ENCODE assay signal across 32 cellular contexts in the genomic region with DNA sequence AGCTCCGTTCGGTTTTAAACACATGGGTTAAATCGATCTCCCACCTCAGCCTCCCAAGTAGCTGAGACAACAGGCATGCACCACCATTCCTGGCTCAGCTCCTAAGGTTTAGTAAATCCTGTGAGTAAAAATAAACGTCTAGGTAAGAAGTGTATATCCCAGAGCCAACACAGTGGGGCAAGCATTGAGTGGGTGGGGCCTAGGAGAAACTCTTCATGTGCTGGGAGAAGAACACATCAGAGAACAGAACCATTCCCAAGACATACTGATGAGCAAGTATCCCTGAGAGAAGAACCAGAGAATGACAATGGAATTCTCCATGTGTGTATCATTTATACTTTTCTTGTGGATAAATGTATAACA.
DNase-seq lines count a peak whose midpoint lies in the region; ATAC-seq, FAIRE-seq and TF ChIP-seq lines count a peak whose summit lies in the region.
"Had no signal": no experiment of that assay in that cellular context is flagged by ENCODE, and none has a peak within 500 bp of the region (broad histone marks: within the 10 kb centered on the region; RNA-seq: fewer than 3 reads in every experiment).

No MANE protein-coding gene starts in this region.

- no peak for TF ChIP-seq POLR2A in HepG2 (IDR thresholded peaks at IDR 0.05; ENCODE audit: insufficient read depth in 1 of 2, low read depth in 2 of 2, low read length in 2 of 2)

- H3K27me3 ChIP-seq in endodermal cell (ENCODE audit: control insufficient read depth, insufficient read depth, low read length, poor library complexity, severe bottlenecking) (no peaks in the 10 kb centered on the region), HepG2 (ENCODE audit: control insufficient read depth in 1 of 2, insufficient read depth in 2 of 2, low read length in 2 of 2) (no peaks in the 10 kb centered on the region)
- H3K27me3 ChIP-seq: BLaER1 treated with 17β-estradiol and CSF1 and Interleukin-3, amounts not matched to agents 10 nM and 100 nM; ovary; Peyer's patch; SJCRH30 had no signal

- H3K4me3 Mint-ChIP-seq in endodermal cell, result peak overlapping the region; percentile 79
- H3K4me3 Mint-ChIP-seq in activated CD8-positive, alpha-beta T cell treated with anti-CD3 and anti-CD28 coated beads, Interleukin-2, amount 10 ng/mL, durations not matched to agents 7 days and 5 days, result no peak overlapping the region
- H3K4me3 Mint-ChIP-seq: activated CD8-positive, alpha-beta memory T cell treated with anti-CD3 and anti-CD28 coated beads, Interleukin-2, amount 10 ng/mL, durations not matched to agents 7 days and 5 days; activated naive CD4-positive, alpha-beta T cell treated with anti-CD3 and anti-CD28 coated beads, Interleukin-2, amount 50 U/mL, for 24 hours; activated T-helper 1 cell treated with anti-CD3 and anti-CD28 coated beads, Interleukin-12 subunit alpha, Interleukin-12 subunit beta, Interleukin-2, Interleukin-4 antibody, amounts not matched to agents 30 ng/mL and 10 ng/mL and 1 ng/mL, durations not matched to agents 14 hours and 24 hours and 36 hours; dendritic cell treated with granulocyte-macrophage colony-stimulating factor and Interleukin-4, amounts not matched to agents 40 ng/mL and 50 ng/mL, for 4 days had no signal

- H3K27me3 Mint-ChIP-seq in endodermal cell (ENCODE audit: insufficient read depth), result no peaks in the 10 kb centered on the region
- H3K27me3 Mint-ChIP-seq in activated CD8-positive, alpha-beta T cell treated with anti-CD3 and anti-CD28 coated beads, Interleukin-2, amount 10 ng/mL, durations not matched to agents 7 days and 5 days (ENCODE audit: low read depth), result no peaks in the 10 kb centered on the region
- H3K27me3 Mint-ChIP-seq: activated CD8-positive, alpha-beta memory T cell treated with anti-CD3 and anti-CD28 coated beads, Interleukin-2, amount 10 ng/mL, durations not matched to agents 7 days and 5 days; activated naive CD4-positive, alpha-beta T cell treated with anti-CD3 and anti-CD28 coated beads, Interleukin-2, amount 50 U/mL, for 24 hours; dendritic cell treated with granulocyte-macrophage colony-stimulating factor and Interleukin-4, amounts not matched to agents 40 ng/mL and 50 ng/mL, for 4 days; naive thymus-derived CD4-positive, alpha-beta T cell; T-cell had no signal

- POLR2A ChIA-PET in HepG2 (lab: Yijun Ruan, JAX), result interaction anchor here (1.1 to 4.9 kb wide), 7 partner anchors 8 to 416 kb away, joined by 3 to 59 read pairs (median 9); partner anchors contain the start of genes FBXO33, SEC23A and TRAPPC6B
- POLR2A ChIA-PET in activated CD8-positive, alpha-beta T cell treated with anti-CD3 and anti-CD28 coated beads, Interleukin-2, amount 10 ng/mL, durations not matched to agents 7 days and 5 days (lab: Charles Lee), result no interaction called here

- no peak overlapping the region for H2AFZ ChIP-seq in HepG2 (ENCODE audit: low read length)

- no peaks in the 10 kb centered on the region for H3K79me2 ChIP-seq in HepG2 (ENCODE audit: insufficient read depth, low read length)

- peak; percentile 58 for DNase-seq in NCI-H345 treated with DMSO at 0.1 percent for 48 hours (lab: John Stamatoyannopoulos, UW; ENCODE audit: unreplicated experiment)
- no peak for DNase-seq in endodermal cell
- DNase-seq in HepG2 (ENCODE audit: low spot score), result no peak
- no peak for DNase-seq in activated CD8-positive, alpha-beta T cell treated with anti-CD3 and anti-CD28 coated beads, Interleukin-2, amount 10 ng/mL, durations not matched to agents 7 days and 5 days
- DNase-seq: activated CD4-positive, alpha-beta T cell treated with anti-CD3 and anti-CD28 coated beads for 48 hours; activated CD8-positive, alpha-beta memory T cell treated with anti-CD3 and anti-CD28 coated beads, Interleukin-2, amount 10 ng/mL, durations not matched to agents 7 days and 5 days; aorta; caudate nucleus; KBM-7; left ventricle myocardium inferior; MM.1S; NCI-H2107; NCI-H510A treated with DMSO at 0.1 percent for 48 hours; ovary; right cardiac atrium; SJCRH30; stimulated activated CD4-positive, alpha-beta T cell treated with anti-CD3 and anti-CD28 coated beads, Interleukin-4, amount 100 ng/mL, for 24 hours; stimulated activated naive CD4-positive, alpha-beta T cell treated with Interleukin-2 at 50 U/mL for 16 hours had no signal

- H3K27ac ChIP-seq in endodermal cell (ENCODE audit: low read depth, low read length) (no peak overlapping the region), HepG2 (ENCODE audit: extremely low read length, insufficient read depth, low read length) (no peak overlapping the region)
- H3K27ac ChIP-seq: BLaER1 treated with 17β-estradiol and CSF1 and Interleukin-3, amounts not matched to agents 10 nM and 100 nM; left ventricle myocardium inferior; ovary; Peyer's patch; SJCRH30; thoracic aorta had no signal

- FAIRE-seq in HepG2 (lab: Jason Lieb, UNC), result no peak
- FAIRE-seq: endothelial cell of umbilical vein, GM12892 had no signal

- TF ChIP-seq EP300 in HepG2 (IDR thresholded peaks at IDR 0.05; ENCODE audit: low read depth in 2 of 2, low read length in 2 of 2) (no peak), HepG2 (CRISPR knock-in tag; IDR thresholded peaks at IDR 0.05; ENCODE audit: borderline replicate concordance) (no peak)

- in situ Hi-C loops in HepG2 (cut with HindIII; ENCODE audit: extremely low pct_ligation_motif_present, low pct_unique_long_range_greater_than_20kb), result loop anchor here (5.0 to 25.0 kb wide), 2 partner anchors 149 to 1104 kb away; no protein-coding TSS in a partner anchor

- no peak for TF ChIP-seq RAD21 in HepG2 (CRISPR knock-in tag; IDR thresholded peaks at IDR 0.05)

- TF ChIP-seq CTCF in endodermal cell (conservative IDR thresholded peaks at IDR 0.05) (no peak), HepG2 (CRISPR knock-in tag; IDR thresholded peaks at IDR 0.05) (no peak)

- CTCF ChIA-PET in HepG2 (lab: Yijun Ruan, JAX; ENCODE audit: low intra/inter-chr PET ratio, low total read pairs), result interaction anchor here (4.1 kb wide), 1 partner anchor 18 kb away, joined by 21 read pairs; no protein-coding TSS in a partner anchor
- CTCF ChIA-PET in activated CD8-positive, alpha-beta T cell treated with anti-CD3 and anti-CD28 coated beads, Interleukin-2, amount 10 ng/mL, durations not matched to agents 7 days and 5 days (lab: Charles Lee), result interaction anchor here (0.8 to 1.7 kb wide), 3 partner anchors 79 to 293 kb away, joined by 3 to 6 read pairs (median 4); no protein-coding TSS in a partner anchor

- H3K9me3 Mint-ChIP-seq in endodermal cell, result peaks cover 8% of the 10 kb centered on the region
- no peaks in the 10 kb centered on the region for H3K9me3 Mint-ChIP-seq in activated CD8-positive, alpha-beta T cell treated with anti-CD3 and anti-CD28 coated beads, Interleukin-2, amount 10 ng/mL, durations not matched to agents 7 days and 5 days (ENCODE audit: insufficient read depth)
- H3K9me3 Mint-ChIP-seq: activated naive CD4-positive, alpha-beta T cell treated with anti-CD3 and anti-CD28 coated beads, Interleukin-2, amount 50 U/mL, for 24 hours; activated T-helper 1 cell treated with anti-CD3 and anti-CD28 coated beads, Interleukin-12 subunit alpha, Interleukin-12 subunit beta, Interleukin-2, Interleukin-4 antibody, amounts not matched to agents 30 ng/mL and 10 ng/mL and 1 ng/mL, durations not matched to agents 14 hours and 24 hours and 36 hours; dendritic cell treated with granulocyte-macrophage colony-stimulating factor and Interleukin-4, amounts not matched to agents 40 ng/mL and 50 ng/mL, for 4 days; T-cell had no signal

- H3K9ac ChIP-seq in ES-I3 (ENCODE audit: low read depth, low read length) (peak overlapping the region; percentile 66), endodermal cell (ENCODE audit: extremely low read depth, low read length, poor library complexity, severe bottlenecking) (no peak overlapping the region), HepG2 (ENCODE audit: insufficient read depth, low read depth, low read length) (no peak overlapping the region)
- H3K9ac ChIP-seq: BLaER1 treated with 17β-estradiol and CSF1 and Interleukin-3, amounts not matched to agents 10 nM and 100 nM had no signal

- peak overlapping the region; percentile 88 for H3K27ac Mint-ChIP-seq in endodermal cell
- no peak overlapping the region for H3K27ac Mint-ChIP-seq in activated CD8-positive, alpha-beta T cell treated with anti-CD3 and anti-CD28 coated beads, Interleukin-2, amount 10 ng/mL, durations not matched to agents 7 days and 5 days
- H3K27ac Mint-ChIP-seq: activated CD8-positive, alpha-beta memory T cell treated with anti-CD3 and anti-CD28 coated beads, Interleukin-2, amount 10 ng/mL, durations not matched to agents 7 days and 5 days; activated naive CD4-positive, alpha-beta T cell treated with anti-CD3 and anti-CD28 coated beads, Interleukin-2, amount 50 U/mL, for 24 hours; activated T-helper 1 cell treated with anti-CD3 and anti-CD28 coated beads, Interleukin-12 subunit alpha, Interleukin-12 subunit beta, Interleukin-2, Interleukin-4 antibody, amounts not matched to agents 30 ng/mL and 10 ng/mL and 1 ng/mL, durations not matched to agents 14 hours and 24 hours and 36 hours; dendritic cell treated with granulocyte-macrophage colony-stimulating factor and Interleukin-4, amounts not matched to agents 40 ng/mL and 50 ng/mL, for 4 days; T-cell had no signal

- H3K4me1 ChIP-seq in ES-I3 (ENCODE audit: insufficient read depth, low read length) (no peaks in the 10 kb centered on the region), endodermal cell (ENCODE audit: control insufficient read depth, insufficient read depth, low read length) (no peaks in the 10 kb centered on the region), HepG2 (ENCODE audit: insufficient read depth, low read length) (peaks cover 34% of the 10 kb centered on the region)
- H3K4me1 ChIP-seq: BLaER1 treated with 17β-estradiol and CSF1 and Interleukin-3, amounts not matched to agents 10 nM and 100 nM; left ventricle myocardium inferior; SJCRH30 had no signal

- H3K36me3 Mint-ChIP-seq in endodermal cell (ENCODE audit: low read depth), result peaks cover 10% of the 10 kb centered on the region
- H3K36me3 Mint-ChIP-seq in activated CD8-positive, alpha-beta T cell treated with anti-CD3 and anti-CD28 coated beads, Interleukin-2, amount 10 ng/mL, durations not matched to agents 7 days and 5 days (ENCODE audit: low read depth), result no peaks in the 10 kb centered on the region

- H3K4me3 ChIP-seq in endodermal cell (ENCODE audit: low read length), result peak overlapping the region; percentile 73
- peak overlapping the region in 1 of 3 experiments; percentile 16; a peak in 2 of 6 replicates for H3K4me3 ChIP-seq in HepG2 (replicated peaks in 1 of 3; ENCODE audit: insufficient read depth in 1 of 3, low read depth in 2 of 3, low read length in 3 of 3)
- H3K4me3 ChIP-seq: BLaER1 treated with 17β-estradiol and CSF1 and Interleukin-3, amounts not matched to agents 10 nM and 100 nM; ovary; SJCRH30; thoracic aorta had no signal

- WGBS in endodermal cell (ENCODE audit: insufficient coverage in 1 of 2, insufficient read length in 1 of 2), 2 experiments, result 76 to 89% methylated on average over 4 of the region's 4 CpGs
- WGBS in HepG2 (ENCODE audit: low lambda C conversion rate), result 76% methylated on average over 4 of the region's 4 CpGs

- peaks cover 13% of the 10 kb centered on the region for H3K4me1 Mint-ChIP-seq in endodermal cell
- no peaks in the 10 kb centered on the region for H3K4me1 Mint-ChIP-seq in activated CD8-positive, alpha-beta T cell treated with anti-CD3 and anti-CD28 coated beads, Interleukin-2, amount 10 ng/mL, durations not matched to agents 7 days and 5 days (ENCODE audit: low read depth)
- H3K4me1 Mint-ChIP-seq: activated CD8-positive, alpha-beta memory T cell treated with anti-CD3 and anti-CD28 coated beads, Interleukin-2, amount 10 ng/mL, durations not matched to agents 7 days and 5 days; activated naive CD4-positive, alpha-beta T cell treated with anti-CD3 and anti-CD28 coated beads, Interleukin-2, amount 50 U/mL, for 24 hours; T-cell had no signal

- BruUV-seq in HepG2 (replicated peaks; lab: Mats Ljungman, UMichigan), result no TSS peak

- H3K36me3 ChIP-seq in ES-I3 (ENCODE audit: insufficient read depth, low read length) (no peaks in the 10 kb centered on the region), endodermal cell (ENCODE audit: control insufficient read depth, insufficient read depth, low read length) (peaks cover 22% of the 10 kb centered on the region), HepG2 (replicated peaks in 1 of 2; ENCODE audit: control insufficient read depth in 1 of 2, insufficient read depth in 2 of 2, low read length in 2 of 2) (no peaks in the 10 kb centered on the region)
- H3K36me3 ChIP-seq: BLaER1 treated with 17β-estradiol and CSF1 and Interleukin-3, amounts not matched to agents 10 nM and 100 nM; left ventricle myocardium inferior; ovary; Peyer's patch; SJCRH30; thoracic aorta had no signal

- H3K4me2 ChIP-seq in HepG2 (ENCODE audit: low read depth, low read length), result peak overlapping the region; percentile 80
- H3K4me2 ChIP-seq: BLaER1 treated with 17β-estradiol and CSF1 and Interleukin-3, amounts not matched to agents 10 nM and 100 nM had no signal

- H4K20me1 ChIP-seq in HepG2 (ENCODE audit: insufficient read depth, low read length), result no peaks in the 10 kb centered on the region
- H4K20me1 ChIP-seq: BLaER1 treated with 17β-estradiol and CSF1 and Interleukin-3, amounts not matched to agents 10 nM and 100 nM had no signal

- H3K9me3 ChIP-seq in ES-I3 (ENCODE audit: control insufficient read depth, insufficient read depth, low read length) (no peaks in the 10 kb centered on the region), endodermal cell (ENCODE audit: control insufficient read depth, low read length) (no peaks in the 10 kb centered on the region), HepG2 (ENCODE audit: low read length) (no peaks in the 10 kb centered on the region)
- H3K9me3 ChIP-seq: BLaER1 treated with 17β-estradiol and CSF1 and Interleukin-3, amounts not matched to agents 10 nM and 100 nM; ovary; Peyer's patch; thoracic aorta had no signal

- intact Hi-C loops in HepG2 (cut with micrococcal nuclease; ENCODE audit: unreplicated experiment), result loop anchor here (1.0 to 10.0 kb wide), 4 partner anchors 9 to 1114 kb away; no protein-coding TSS in a partner anchor

- ATAC-seq in HepG2 (peak; percentile 55), GM19395 (IDR thresholded peaks at IDR 0.05; ENCODE audit: unreplicated experiment) (no peak), HG02610 (IDR thresholded peaks at IDR 0.05; ENCODE audit: unreplicated experiment) (no peak), GM18511 (IDR thresholded peaks at IDR 0.05; ENCODE audit: unreplicated experiment) (no peak)
- ATAC-seq in activated CD8-positive, alpha-beta T cell treated with anti-CD3 and anti-CD28 coated beads, Interleukin-2, amount 10 ng/mL, durations not matched to agents 7 days and 5 days, result no peak
- ATAC-seq: activated CD8-positive, alpha-beta memory T cell treated with anti-CD3 and anti-CD28 coated beads, Interleukin-2, amount 10 ng/mL, durations not matched to agents 7 days and 5 days; naive thymus-derived CD4-positive, alpha-beta T cell; right cardiac atrium; T-cell had no signal
